ENCODE assay signal across 1 cellular context in genomic region chr1:59484090-59484489, GRCh38.
TF ChIP-seq lines count a peak whose summit lies in the region.

No MANE protein-coding gene starts in this region.

TF ChIP-seq in HEK293, 187 proteins besides CTCF, POLR2A, EP300 and RAD21 (continued from another document):
- TF ChIP-seq ZNF785 (tag by site-specific recombination; IDR thresholded peaks at IDR 0.05): no peak
- TF ChIP-seq ZNF529 (tag by site-specific recombination; IDR thresholded peaks at IDR 0.05; ENCODE audit: insufficient replicate concordance): no peak
- TF ChIP-seq ZNF146 (tag by site-specific recombination; IDR thresholded peaks at IDR 0.05): no peak
- peak; percentile 48; the same call in 1 of the 2 replicates for TF ChIP-seq ZNF600 (tag by site-specific recombination; IDR thresholded peaks at IDR 0.05)
- TF ChIP-seq YY1 (tag by site-specific recombination; IDR thresholded peaks at IDR 0.05): no peak
- TF ChIP-seq ZNF433 (tag by site-specific recombination; IDR thresholded peaks at IDR 0.05; ENCODE audit: low read depth): no peak
- TF ChIP-seq WT1 (tag by site-specific recombination; IDR thresholded peaks at IDR 0.05): no peak
- no peak for TF ChIP-seq ZNF558 (tag by site-specific recombination; IDR thresholded peaks at IDR 0.05)
- no peak for TF ChIP-seq ZNF416 (tag by site-specific recombination; IDR thresholded peaks at IDR 0.05)
- 0 out of 2 replicates have a peak, but pooled peaks have one; percentile 9 for TF ChIP-seq ZBTB21 (tag by site-specific recombination; IDR thresholded peaks at IDR 0.05)
- TF ChIP-seq ZNF610 (tag by site-specific recombination; IDR thresholded peaks at IDR 0.05; ENCODE audit: borderline replicate concordance): no peak
- no peak for TF ChIP-seq ZNF140 (tag by site-specific recombination; IDR thresholded peaks at IDR 0.05)
- TF ChIP-seq ZNF10 (tag by site-specific recombination; IDR thresholded peaks at IDR 0.05): no peak
- no peak for TF ChIP-seq ZNF394 (tag by site-specific recombination; IDR thresholded peaks at IDR 0.05; ENCODE audit: borderline replicate concordance)
- no peak for TF ChIP-seq ZNF707 (tag by site-specific recombination; IDR thresholded peaks at IDR 0.05)
- TF ChIP-seq ZNF513 (tag by site-specific recombination; IDR thresholded peaks at IDR 0.05): no peak
